In genomic region chr11:124612045-124612444, GRCh38 we compare ENCODE assay signal across 1 cellular context.
TF ChIP-seq lines count a peak whose summit lies in the region.

No MANE protein-coding gene starts in this region.

TF ChIP-seq in GM12878, 131 proteins besides CTCF, POLR2A, EP300 and RAD21:
- TF ChIP-seq SMC3 (IDR thresholded peaks at IDR 0.05; ENCODE audit: borderline replicate concordance, low read length) (no peak), NR2C1 (IDR thresholded peaks at IDR 0.05) (no peak), ZSCAN29 (IDR thresholded peaks at IDR 0.05) (no peak), NKRF (conservative IDR thresholded peaks at IDR 0.05) (no peak), PAX8 (IDR thresholded peaks at IDR 0.05) (no peak), FOXK2 (IDR thresholded peaks at IDR 0.05) (no peak), SREBF1 (IDR thresholded peaks at IDR 0.05; ENCODE audit: low read length) (no peak), ATF3 (IDR thresholded peaks at IDR 0.05; ENCODE audit: borderline replicate concordance, extremely low read depth, low read depth, low read length) (no peak), FOS (IDR thresholded peaks at IDR 0.05; ENCODE audit: borderline replicate concordance, extremely low read depth, insufficient read length) (no peak), IKZF2 (IDR thresholded peaks at IDR 0.05) (no peak), TBL1XR1 (IDR thresholded peaks at IDR 0.05; ENCODE audit: low read depth, low read length) (no peak), ZZZ3 (IDR thresholded peaks at IDR 0.05; ENCODE audit: control insufficient read depth, insufficient read length, low read depth) (no peak), BHLHE40 (IDR thresholded peaks at IDR 0.05; ENCODE audit: borderline replicate concordance in 1 of 2, low read depth in 2 of 2, low read length in 1 of 2) (no peak), ESRRA (IDR thresholded peaks at IDR 0.05; ENCODE audit: low read length) (no peak), NFYA (IDR thresholded peaks at IDR 0.05; ENCODE audit: borderline replicate concordance, low read depth, low read length) (no peak), HCFC1 (IDR thresholded peaks at IDR 0.05; ENCODE audit: low read length) (no peak)
